Comparison of ENCODE assay signal across 1 cellular context in genomic region chr13:49097374-49097773, GRCh38.
TF ChIP-seq lines count a peak whose summit lies in the region.

No MANE protein-coding gene starts in this region.

TF ChIP-seq in HEK293, 187 proteins besides CTCF, POLR2A, EP300 and RAD21 (continued from another document):
- TF ChIP-seq, protein P1, sequence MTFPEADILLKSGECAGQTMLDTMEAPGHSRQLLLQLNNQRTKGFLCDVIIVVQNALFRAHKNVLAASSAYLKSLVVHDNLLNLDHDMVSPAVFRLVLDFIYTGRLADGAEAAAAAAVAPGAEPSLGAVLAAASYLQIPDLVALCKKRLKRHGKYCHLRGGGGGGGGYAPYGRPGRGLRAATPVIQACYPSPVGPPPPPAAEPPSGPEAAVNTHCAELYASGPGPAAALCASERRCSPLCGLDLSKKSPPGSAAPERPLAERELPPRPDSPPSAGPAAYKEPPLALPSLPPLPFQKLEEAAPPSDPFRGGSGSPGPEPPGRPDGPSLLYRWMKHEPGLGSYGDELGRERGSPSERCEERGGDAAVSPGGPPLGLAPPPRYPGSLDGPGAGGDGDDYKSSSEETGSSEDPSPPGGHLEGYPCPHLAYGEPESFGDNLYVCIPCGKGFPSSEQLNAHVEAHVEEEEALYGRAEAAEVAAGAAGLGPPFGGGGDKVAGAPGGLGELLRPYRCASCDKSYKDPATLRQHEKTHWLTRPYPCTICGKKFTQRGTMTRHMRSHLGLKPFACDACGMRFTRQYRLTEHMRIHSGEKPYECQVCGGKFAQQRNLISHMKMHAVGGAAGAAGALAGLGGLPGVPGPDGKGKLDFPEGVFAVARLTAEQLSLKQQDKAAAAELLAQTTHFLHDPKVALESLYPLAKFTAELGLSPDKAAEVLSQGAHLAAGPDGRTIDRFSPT (tag by site-specific recombination; IDR thresholded peaks at IDR 0.05): no peak
- TF ChIP-seq ZSCAN16 (tag by site-specific recombination; IDR thresholded peaks at IDR 0.05): no peak
- no peak for TF ChIP-seq ATF2 (tag by site-specific recombination; IDR thresholded peaks at IDR 0.05; ENCODE audit: low read depth)
- TF ChIP-seq ZNF571 (tag by site-specific recombination; IDR thresholded peaks at IDR 0.05): no peak
- peak; percentile 68 for TF ChIP-seq ZNF366 (tag by site-specific recombination; conservative IDR thresholded peaks at IDR 0.05)
- no peak for TF ChIP-seq TCF7L2 (IDR thresholded peaks at IDR 0.05; ENCODE audit: borderline replicate concordance, low read depth, low read length)
- TF ChIP-seq ZNF37A (tag by site-specific recombination; IDR thresholded peaks at IDR 0.05): no peak
- TF ChIP-seq, protein P2, sequence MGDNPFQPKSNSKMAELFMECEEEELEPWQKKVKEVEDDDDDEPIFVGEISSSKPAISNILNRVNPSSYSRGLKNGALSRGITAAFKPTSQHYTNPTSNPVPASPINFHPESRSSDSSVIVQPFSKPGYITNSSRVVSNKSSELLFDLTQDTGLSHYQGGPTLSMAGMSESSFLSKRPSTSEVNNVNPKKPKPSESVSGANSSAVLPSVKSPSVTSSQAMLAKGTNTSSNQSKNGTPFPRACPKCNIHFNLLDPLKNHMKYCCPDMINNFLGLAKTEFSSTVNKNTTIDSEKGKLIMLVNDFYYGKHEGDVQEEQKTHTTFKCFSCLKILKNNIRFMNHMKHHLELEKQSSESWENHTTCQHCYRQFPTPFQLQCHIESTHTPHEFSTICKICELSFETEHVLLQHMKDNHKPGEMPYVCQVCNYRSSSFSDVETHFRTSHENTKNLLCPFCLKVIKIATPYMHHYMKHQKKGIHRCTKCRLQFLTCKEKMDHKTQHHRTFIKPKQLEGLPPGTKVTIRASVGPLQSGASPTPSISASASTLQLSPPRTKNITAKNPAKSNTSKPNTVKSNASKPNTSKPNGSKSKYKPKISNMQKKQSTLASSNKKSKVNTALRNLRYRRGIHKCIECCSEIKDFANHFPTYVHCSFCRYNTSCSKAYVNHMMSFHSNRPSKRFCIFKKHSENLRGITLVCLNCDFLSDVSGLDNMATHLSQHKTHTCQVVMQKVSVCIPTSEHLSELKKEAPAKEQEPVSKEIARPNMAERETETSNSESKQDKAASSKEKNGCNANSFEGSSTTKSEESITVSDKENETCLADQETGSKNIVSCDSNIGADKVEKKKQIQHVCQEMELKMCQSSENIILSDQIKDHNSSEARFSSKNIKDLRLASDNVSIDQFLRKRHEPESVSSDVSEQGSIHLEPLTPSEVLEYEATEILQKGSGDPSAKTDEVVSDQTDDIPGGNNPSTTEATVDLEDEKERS (tag by site-specific recombination; IDR thresholded peaks at IDR 0.05): no peak
- no peak for TF ChIP-seq ZNF324 (tag by site-specific recombination; IDR thresholded peaks at IDR 0.05)
- TF ChIP-seq ZNF292 (tag by site-specific recombination; IDR thresholded peaks at IDR 0.05; ENCODE audit: borderline replicate concordance, low read depth): no peak
- TF ChIP-seq ZNF768 (tag by site-specific recombination; IDR thresholded peaks at IDR 0.05): no peak
- TF ChIP-seq ZEB2 (tag by site-specific recombination; IDR thresholded peaks at IDR 0.05): 0 out of 2 replicates have a peak, but pooled peaks have one; percentile 29
- TF ChIP-seq MZF1 (tag by site-specific recombination; IDR thresholded peaks at IDR 0.05; ENCODE audit: borderline replicate concordance): no peak
- 0 out of 2 replicates have a peak, but pooled peaks have one; percentile 35 for TF ChIP-seq ZNF843 (tag by site-specific recombination; IDR thresholded peaks at IDR 0.05)
- peak; percentile 29; the same call in 1 of the 2 replicates for TF ChIP-seq ZNF391 (tag by site-specific recombination; IDR thresholded peaks at IDR 0.05; ENCODE audit: borderline replicate concordance, low read depth)
- TF ChIP-seq ZNF121 (tag by site-specific recombination; IDR thresholded peaks at IDR 0.05): no peak
- TF ChIP-seq ZNF585B (tag by site-specific recombination; IDR thresholded peaks at IDR 0.05): no peak
- no peak for TF ChIP-seq YY1 (tag by site-specific recombination; IDR thresholded peaks at IDR 0.05)
- no peak for TF ChIP-seq ZNF626 (tag by site-specific recombination; IDR thresholded peaks at IDR 0.05)
- TF ChIP-seq, protein P3, sequence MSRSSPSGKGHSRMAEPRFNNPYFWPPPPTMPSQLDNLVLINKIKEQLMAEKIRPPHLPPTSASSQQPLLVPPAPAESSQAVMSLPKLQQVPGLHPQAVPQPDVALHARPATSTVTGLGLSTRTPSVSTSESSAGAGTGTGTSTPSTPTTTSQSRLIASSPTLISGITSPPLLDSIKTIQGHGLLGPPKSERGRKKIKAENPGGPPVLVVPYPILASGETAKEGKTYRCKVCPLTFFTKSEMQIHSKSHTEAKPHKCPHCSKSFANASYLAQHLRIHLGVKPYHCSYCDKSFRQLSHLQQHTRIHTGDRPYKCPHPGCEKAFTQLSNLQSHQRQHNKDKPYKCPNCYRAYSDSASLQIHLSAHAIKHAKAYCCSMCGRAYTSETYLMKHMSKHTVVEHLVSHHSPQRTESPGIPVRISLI (tag by site-specific recombination; IDR thresholded peaks at IDR 0.05): peak; percentile 78; the same call in 1 of the 2 replicates
- no peak for TF ChIP-seq ZSCAN5A (tag by site-specific recombination; IDR thresholded peaks at IDR 0.05)
- TF ChIP-seq ZNF654 (tag by site-specific recombination; IDR thresholded peaks at IDR 0.05; ENCODE audit: low read depth): no peak
- TF ChIP-seq ZNF600 (tag by site-specific recombination; IDR thresholded peaks at IDR 0.05): no peak
- no peak for TF ChIP-seq HOXD13 (CRISPR knock-in tag; IDR thresholded peaks at IDR 0.05; ENCODE audit: borderline replicate concordance)
- TF ChIP-seq HOXA7 (CRISPR knock-in tag; IDR thresholded peaks at IDR 0.05; ENCODE audit: borderline replicate concordance): no peak
- no peak for TF ChIP-seq ZNF473 (tag by site-specific recombination; IDR thresholded peaks at IDR 0.05)
- TF ChIP-seq ZNF221 (tag by site-specific recombination; IDR thresholded peaks at IDR 0.05; ENCODE audit: borderline replicate concordance): no peak
- no peak for TF ChIP-seq ZBTB48 (tag by site-specific recombination; IDR thresholded peaks at IDR 0.05)
- TF ChIP-seq SP2 (tag by site-specific recombination; IDR thresholded peaks at IDR 0.05): peak; percentile 39
- TF ChIP-seq, protein P4, sequence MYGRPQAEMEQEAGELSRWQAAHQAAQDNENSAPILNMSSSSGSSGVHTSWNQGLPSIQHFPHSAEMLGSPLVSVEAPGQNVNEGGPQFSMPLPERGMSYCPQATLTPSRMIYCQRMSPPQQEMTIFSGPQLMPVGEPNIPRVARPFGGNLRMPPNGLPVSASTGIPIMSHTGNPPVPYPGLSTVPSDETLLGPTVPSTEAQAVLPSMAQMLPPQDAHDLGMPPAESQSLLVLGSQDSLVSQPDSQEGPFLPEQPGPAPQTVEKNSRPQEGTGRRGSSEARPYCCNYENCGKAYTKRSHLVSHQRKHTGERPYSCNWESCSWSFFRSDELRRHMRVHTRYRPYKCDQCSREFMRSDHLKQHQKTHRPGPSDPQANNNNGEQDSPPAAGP (tag by site-specific recombination; IDR thresholded peaks at IDR 0.05): 0 out of 2 replicates have a peak, but pooled peaks have one; percentile 18
- TF ChIP-seq KLF10 (tag by site-specific recombination; IDR thresholded peaks at IDR 0.05): peak; percentile 35
- TF ChIP-seq ZFP69B (tag by site-specific recombination; IDR thresholded peaks at IDR 0.05): 0 out of 2 replicates have a peak, but pooled peaks have one; percentile 30
- TF ChIP-seq ZNF677 (tag by site-specific recombination; IDR thresholded peaks at IDR 0.05): no peak
- no peak for TF ChIP-seq TRIM28 (IDR thresholded peaks at IDR 0.05; ENCODE audit: borderline replicate concordance, low read length)
